8 cellular contexts compared by ENCODE assay signal in genomic region chr14:75577724-75578098, GRCh38. TPM values are rescaled to one million over a fixed set of nuclear protein-coding genes. Genes with fewer than 3 reads are reported as not detected.
DNase-seq lines count a peak whose midpoint lies in the region; FAIRE-seq and TF ChIP-seq lines count a peak whose summit lies in the region.

No MANE protein-coding gene starts in this region.

- DNase-seq in EH (ENCODE audit: low read depth) (peak; percentile 81), GOT3 (lab: John Stamatoyannopoulos, UW) (peak; percentile 2), MV-4-11 (lab: John Stamatoyannopoulos, UW) (peak; percentile 80), T-helper 1 cell (peak; percentile 32 to 75 (median 49)), amygdala (lab: John Stamatoyannopoulos, UW) (peak in 54 of 56 donors; percentile 5 to 88 (median 60)), right atrium auricular region (ENCODE audit: low spot score) (peak; percentile 92), posterior vena cava (ENCODE audit: low spot score) (peak; percentile 96), urothelium cell line (ENCODE audit: low spot score) (peak; percentile 92)

- no peaks in the 10 kb centered on the region for H3K9me3 ChIP-seq in right atrium auricular region

- H3K36me3 ChIP-seq in right atrium auricular region: no peaks in the 10 kb centered on the region

- TF ChIP-seq CTCF in right atrium auricular region (IDR thresholded peaks at IDR 0.05): peak; percentile 56 to 84

- H3K27me3 ChIP-seq in right atrium auricular region: no peaks in the 10 kb centered on the region

- no peak for FAIRE-seq in urothelium cell line (lab: Jason Lieb, UNC)

- H3K27ac ChIP-seq in right atrium auricular region: peak overlapping the region; percentile 71 to 82

- peaks cover 0 to 23% of the 10 kb centered on the region in 2 donors for H3K4me1 ChIP-seq in right atrium auricular region

- H3K4me3 ChIP-seq in right atrium auricular region: peak overlapping the region; percentile 41 to 62

- intact Hi-C loops in posterior vena cava (cut with DNase I): loop anchor here (2.0 to 5.0 kb wide), 3 partner anchors 75 to 405 kb away; partner anchors contain the start of gene TGFB3 (in 1 of the 2)

RNA-seq across cellular contexts. Expression of gene FLVCR2, which starts 0.7 kb away (rescaled TPM):
- total RNA-seq in right atrium auricular region: 1 to 10 TPM; 2.2 to 5.5 TPM
- 1 to 10 TPM; 4.8 to 7.9 TPM for total RNA-seq in posterior vena cava

RNA-seq across cellular contexts. Expression of gene BATF, which starts 55.4 kb away (rescaled TPM):
- 1 to 10 TPM; 1.4 to 6.2 TPM for total RNA-seq in right atrium auricular region
- total RNA-seq in posterior vena cava: 1 to 10 TPM; 2.0 to 2.5 TPM

Comparison
In these comparisons a context has a peak if more than half of its experiments do, and no peak if none do; other contexts are left out.
1. Peak in every context shown above with its lines: DNase-seq, H3K4me3 ChIP-seq and H3K27ac ChIP-seq.
2. DNase-seq: peak in every context shown above with its lines; median percentile 96 in posterior vena cava; 92 in right atrium auricular region; 92 in urothelium cell line; 81 in EH; 80 in MV-4-11; 60 in amygdala; 49 in T-helper 1 cell; 2 in GOT3.